Comparison of ENCODE assay signal across 12 cellular contexts in the genomic region with DNA sequence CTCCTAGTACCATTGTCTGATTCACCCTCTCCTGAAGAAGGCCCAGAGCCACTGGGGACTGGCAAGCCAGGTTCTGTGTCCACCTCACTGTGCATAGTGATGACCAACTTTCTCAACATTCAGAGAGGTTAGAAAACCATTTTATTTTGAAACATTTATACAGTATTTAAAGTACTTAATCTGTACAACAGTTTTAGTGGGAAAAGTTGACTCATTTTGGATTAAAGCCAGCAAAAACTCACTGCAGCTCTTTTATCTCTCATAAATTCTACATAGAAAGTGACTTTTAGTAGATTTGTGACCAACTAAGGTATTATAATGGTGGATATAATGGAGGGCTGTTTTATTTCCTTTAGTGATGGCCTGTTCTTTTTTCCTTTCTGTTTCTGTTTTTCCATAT. TPM values are rescaled to one million over a fixed set of nuclear protein-coding genes. Genes with fewer than 3 reads are reported as not detected.
DNase-seq lines count a peak whose midpoint lies in the region; ATAC-seq and TF ChIP-seq lines count a peak whose summit lies in the region.
"Had no signal": no experiment of that assay in that cellular context is flagged by ENCODE, and none has a peak within 500 bp of the region (broad histone marks: within the 10 kb centered on the region; RNA-seq: fewer than 3 reads in every experiment).

No MANE protein-coding gene starts in this region.

- CTCF ChIA-PET in SK-N-SH (lab: Yijun Ruan, JAX) (interaction anchor here (1.1 kb wide), 1 partner anchor 15 kb away, joined by 3 read pairs; no protein-coding TSS in a partner anchor), GM10248 (lab: Yijun Ruan, JAX) (interaction anchor here (1.0 kb wide), 1 partner anchor 9 kb away, joined by 3 read pairs; no protein-coding TSS in a partner anchor)

- H3K4me1 Mint-ChIP-seq in natural killer cell treated with Interleukin-12 subunit alpha and Interleukin-12 subunit beta and Interleukin-15 and Interleukin-18, amount 100 ng/mL, for 72 hours (ENCODE audit: low read depth in 2 of 2), result peaks cover 30 to 32% of the 10 kb centered on the region in 2 donors

- H3K36me3 ChIP-seq in SK-N-SH (replicated peaks in 1 of 2; ENCODE audit: control insufficient read depth in 1 of 2, insufficient read depth in 2 of 2, low read length in 1 of 2), result peaks cover 0 to under 1% of the 10 kb centered on the region in 2 experiments

- no peak for TF ChIP-seq RAD21 in SK-N-SH (IDR thresholded peaks at IDR 0.05; ENCODE audit: low read length)

- peak overlapping the region; percentile 31 for H3K4me2 ChIP-seq in SK-N-SH

- no peak overlapping the region for H3K4me3 Mint-ChIP-seq in natural killer cell treated with Interleukin-12 subunit alpha and Interleukin-12 subunit beta and Interleukin-15 and Interleukin-18, amount 100 ng/mL, for 72 hours
- H3K4me3 Mint-ChIP-seq: activated naive CD4-positive, alpha-beta T cell treated with anti-CD3 and anti-CD28 coated beads, Interleukin-2, amount 10 ng/mL, durations not matched to agents 7 days and 5 days; endodermal cell had no signal

- no peaks in the 10 kb centered on the region for H3K27me3 Mint-ChIP-seq in natural killer cell treated with Interleukin-12 subunit alpha and Interleukin-12 subunit beta and Interleukin-15 and Interleukin-18, amount 100 ng/mL, for 72 hours
- H3K27me3 Mint-ChIP-seq: activated naive CD4-positive, alpha-beta T cell treated with anti-CD3 and anti-CD28 coated beads, Interleukin-2, amount 10 ng/mL, durations not matched to agents 7 days and 5 days had no signal

- H3K9me3 Mint-ChIP-seq in natural killer cell treated with Interleukin-12 subunit alpha and Interleukin-12 subunit beta and Interleukin-15 and Interleukin-18, amount 100 ng/mL, for 72 hours, result no peaks in the 10 kb centered on the region

- H4K20me1 ChIP-seq in SK-N-SH (ENCODE audit: insufficient read depth), result peaks cover 23% of the 10 kb centered on the region; the same call in 1 of the 2 replicates

- no peak overlapping the region for H2AFZ ChIP-seq in SK-N-SH (ENCODE audit: low read depth)

- no peaks in the 10 kb centered on the region for H3K27me3 ChIP-seq in SK-N-SH (ENCODE audit: insufficient read depth)

- H3K4me1 ChIP-seq in SK-N-SH (ENCODE audit: control insufficient read depth in 1 of 2, insufficient read depth in 2 of 2, low read depth in 1 of 2, low read length in 1 of 2), result peaks cover 20 to 23% of the 10 kb centered on the region in 2 experiments

- POLR2A ChIA-PET in SK-N-SH (lab: Yijun Ruan, JAX) (no interaction called here), GM10248 (lab: Yijun Ruan, JAX) (no interaction called here)

- peaks cover 6% of the 10 kb centered on the region for H3K36me3 Mint-ChIP-seq in natural killer cell treated with Interleukin-12 subunit alpha and Interleukin-12 subunit beta and Interleukin-15 and Interleukin-18, amount 100 ng/mL, for 72 hours

- no peak overlapping the region for H3K4me3 ChIP-seq in SK-N-SH (ENCODE audit: low read depth in 2 of 2, low read length in 1 of 2)
- H3K4me3 ChIP-seq: left ventricle myocardium inferior had no signal

- TF ChIP-seq EP300 in SK-N-SH (IDR thresholded peaks at IDR 0.05; ENCODE audit: borderline replicate concordance in 1 of 2, low read depth in 1 of 2, low read length in 1 of 2), result peak; percentile 48 to 50; a peak in 2 of 4 replicates

- no peaks in the 10 kb centered on the region for H3K9me2 ChIP-seq in SK-N-SH

- peaks cover 80% of the 10 kb centered on the region for H3K79me2 ChIP-seq in SK-N-SH (ENCODE audit: insufficient read depth)

- peak overlapping the region in 1 of 2 experiments; percentile 72; a peak in 3 of 4 replicates for H3K27ac ChIP-seq in SK-N-SH (ENCODE audit: low read depth in 2 of 2, low read length in 1 of 2)
- H3K27ac ChIP-seq: left ventricle myocardium inferior had no signal

- TF ChIP-seq CTCF in SK-N-SH (IDR thresholded peaks at IDR 0.05), result no peak
- no peak for TF ChIP-seq CTCF in GM10248 (IDR thresholded peaks at IDR 0.05; ENCODE audit: control extremely low read depth, extremely low read depth, low read depth, missing control alignments)

- ATAC-seq in natural killer cell treated with Interleukin-12 subunit alpha and Interleukin-12 subunit beta and Interleukin-15 and Interleukin-18, amount 100 ng/mL, for 72 hours, result no peak
- ATAC-seq: sciatic nerve had no signal

- DNase-seq in HCEC 1CT (peak; percentile 57), SK-N-SH (no peak), fibroblast of gingiva (ENCODE audit: low read depth) (peak; percentile 30), renal cortical epithelial cell (ENCODE audit: low read depth) (peak; percentile 76), DMS79 treated with DMSO at 0.1 percent for 48 hours (lab: John Stamatoyannopoulos, UW) (no peak), GM10248 (ENCODE audit: extremely low spot score) (no peak)
- no peak for DNase-seq in natural killer cell treated with Interleukin-12 subunit alpha and Interleukin-12 subunit beta and Interleukin-15 and Interleukin-18, amount 100 ng/mL, for 72 hours (ENCODE audit: low spot score)
- DNase-seq: activated naive CD4-positive, alpha-beta T cell treated with anti-CD3 and anti-CD28 coated beads, Interleukin-2, amount 10 ng/mL, durations not matched to agents 7 days and 5 days; endodermal cell; left ventricle myocardium inferior; stimulated activated CD8-positive, alpha-beta memory T cell treated with anti-CD3 and anti-CD28 coated beads, Interleukin-4, amount 100 ng/mL, for 48 hours had no signal

- H3K9ac ChIP-seq in SK-N-SH, result no peak overlapping the region

- H3K9me3 ChIP-seq in SK-N-SH, result no peaks in the 10 kb centered on the region

- H3F3A ChIP-seq in SK-N-SH (replicated peaks; ENCODE audit: insufficient read depth), result peaks cover 19% of the 10 kb centered on the region

- no peak overlapping the region for H3K27ac Mint-ChIP-seq in natural killer cell treated with Interleukin-12 subunit alpha and Interleukin-12 subunit beta and Interleukin-15 and Interleukin-18, amount 100 ng/mL, for 72 hours
- H3K27ac Mint-ChIP-seq: activated naive CD4-positive, alpha-beta T cell treated with anti-CD3 and anti-CD28 coated beads, Interleukin-2, amount 10 ng/mL, durations not matched to agents 7 days and 5 days had no signal

TF ChIP-seq in SK-N-SH, 30 proteins besides CTCF, POLR2A, EP300 and RAD21 (continues in another document):
- TF ChIP-seq, protein P1, sequence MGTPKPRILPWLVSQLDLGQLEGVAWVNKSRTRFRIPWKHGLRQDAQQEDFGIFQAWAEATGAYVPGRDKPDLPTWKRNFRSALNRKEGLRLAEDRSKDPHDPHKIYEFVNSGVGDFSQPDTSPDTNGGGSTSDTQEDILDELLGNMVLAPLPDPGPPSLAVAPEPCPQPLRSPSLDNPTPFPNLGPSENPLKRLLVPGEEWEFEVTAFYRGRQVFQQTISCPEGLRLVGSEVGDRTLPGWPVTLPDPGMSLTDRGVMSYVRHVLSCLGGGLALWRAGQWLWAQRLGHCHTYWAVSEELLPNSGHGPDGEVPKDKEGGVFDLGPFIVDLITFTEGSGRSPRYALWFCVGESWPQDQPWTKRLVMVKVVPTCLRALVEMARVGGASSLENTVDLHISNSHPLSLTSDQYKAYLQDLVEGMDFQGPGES (IDR thresholded peaks at IDR 0.05; ENCODE audit: low read depth, low read length), result no peak
- TF ChIP-seq, protein P2, sequence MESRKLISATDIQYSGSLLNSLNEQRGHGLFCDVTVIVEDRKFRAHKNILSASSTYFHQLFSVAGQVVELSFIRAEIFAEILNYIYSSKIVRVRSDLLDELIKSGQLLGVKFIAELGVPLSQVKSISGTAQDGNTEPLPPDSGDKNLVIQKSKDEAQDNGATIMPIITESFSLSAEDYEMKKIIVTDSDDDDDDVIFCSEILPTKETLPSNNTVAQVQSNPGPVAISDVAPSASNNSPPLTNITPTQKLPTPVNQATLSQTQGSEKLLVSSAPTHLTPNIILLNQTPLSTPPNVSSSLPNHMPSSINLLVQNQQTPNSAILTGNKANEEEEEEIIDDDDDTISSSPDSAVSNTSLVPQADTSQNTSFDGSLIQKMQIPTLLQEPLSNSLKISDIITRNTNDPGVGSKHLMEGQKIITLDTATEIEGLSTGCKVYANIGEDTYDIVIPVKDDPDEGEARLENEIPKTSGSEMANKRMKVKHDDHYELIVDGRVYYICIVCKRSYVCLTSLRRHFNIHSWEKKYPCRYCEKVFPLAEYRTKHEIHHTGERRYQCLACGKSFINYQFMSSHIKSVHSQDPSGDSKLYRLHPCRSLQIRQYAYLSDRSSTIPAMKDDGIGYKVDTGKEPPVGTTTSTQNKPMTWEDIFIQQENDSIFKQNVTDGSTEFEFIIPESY (IDR thresholded peaks at IDR 0.05; ENCODE audit: borderline replicate concordance, low read depth), result no peak
- TF ChIP-seq FOXJ3 (CRISPR knock-in tag; IDR thresholded peaks at IDR 0.05), result no peak
- TF ChIP-seq MEF2A (IDR thresholded peaks at IDR 0.05; ENCODE audit: borderline replicate concordance, low read depth), result no peak
- no peak for TF ChIP-seq RFX5 (IDR thresholded peaks at IDR 0.05; ENCODE audit: low read length)
- TF ChIP-seq FOXM1 (IDR thresholded peaks at IDR 0.05; ENCODE audit: low read depth), result no peak
- TF ChIP-seq JUND (IDR thresholded peaks at IDR 0.05), result peak; percentile 56; the same call in 1 of the 2 replicates
- peak; percentile 85 for TF ChIP-seq NFIC (IDR thresholded peaks at IDR 0.05; ENCODE audit: borderline replicate concordance)
- TF ChIP-seq, protein P3, sequence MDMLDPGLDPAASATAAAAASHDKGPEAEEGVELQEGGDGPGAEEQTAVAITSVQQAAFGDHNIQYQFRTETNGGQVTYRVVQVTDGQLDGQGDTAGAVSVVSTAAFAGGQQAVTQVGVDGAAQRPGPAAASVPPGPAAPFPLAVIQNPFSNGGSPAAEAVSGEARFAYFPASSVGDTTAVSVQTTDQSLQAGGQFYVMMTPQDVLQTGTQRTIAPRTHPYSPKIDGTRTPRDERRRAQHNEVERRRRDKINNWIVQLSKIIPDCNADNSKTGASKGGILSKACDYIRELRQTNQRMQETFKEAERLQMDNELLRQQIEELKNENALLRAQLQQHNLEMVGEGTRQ (IDR thresholded peaks at IDR 0.05; ENCODE audit: borderline replicate concordance, low read depth, low read length), result no peak
- TF ChIP-seq NRF1 (IDR thresholded peaks at IDR 0.05; ENCODE audit: low read depth, low read length), result no peak
- TF ChIP-seq SMC3 (IDR thresholded peaks at IDR 0.05; ENCODE audit: low read depth, low read length), result no peak
- TF ChIP-seq TCF12 (IDR thresholded peaks at IDR 0.05), result peak; percentile 71
- no peak for TF ChIP-seq TEAD4 (IDR thresholded peaks at IDR 0.05; ENCODE audit: borderline replicate concordance, insufficient read depth)

RNA-seq across cellular contexts. Expression of a gene that starts 9.7 kb away (rescaled TPM):
- polyA plus RNA-seq in SK-N-SH (2012; rRNA removed), result 5.9 and 6.2 TPM in 2 replicates
- 5.8 and 7.1 TPM in 2 replicates for polyA plus RNA-seq in SK-N-SH (2012; cell fraction: cytosol; rRNA removed)
- 6.9 and 7.7 TPM in 2 replicates for polyA plus RNA-seq in SK-N-SH (2012; cell fraction: nucleus; rRNA removed)
- 109 and 141 TPM in 2 replicates for total RNA-seq in renal cortical epithelial cell
- 10 to 100 TPM; 16.5 to 30.4 TPM for total RNA-seq in natural killer cell treated with Interleukin-12 subunit alpha and Interleukin-12 subunit beta and Interleukin-15 and Interleukin-18, amount 100 ng/mL, for 72 hours

Comparison
In these comparisons a context has a peak if more than half of its experiments do, and no peak if none do; other contexts are left out.
1. DNase-seq: peak in HCEC 1CT (single experiment), fibroblast of gingiva (single experiment) and renal cortical epithelial cell (single experiment); none in SK-N-SH (single experiment), natural killer cell treated with Interleukin-12 subunit alpha and Interleukin-12 subunit beta and Interleukin-15 and Interleukin-18, amount 100 ng/mL, for 72 hours (single experiment), DMS79 treated with DMSO at 0.1 percent for 48 hours (single experiment) and GM10248 (single experiment).